Comparison of ENCODE assay signal across 1 cellular context in the genomic region with DNA sequence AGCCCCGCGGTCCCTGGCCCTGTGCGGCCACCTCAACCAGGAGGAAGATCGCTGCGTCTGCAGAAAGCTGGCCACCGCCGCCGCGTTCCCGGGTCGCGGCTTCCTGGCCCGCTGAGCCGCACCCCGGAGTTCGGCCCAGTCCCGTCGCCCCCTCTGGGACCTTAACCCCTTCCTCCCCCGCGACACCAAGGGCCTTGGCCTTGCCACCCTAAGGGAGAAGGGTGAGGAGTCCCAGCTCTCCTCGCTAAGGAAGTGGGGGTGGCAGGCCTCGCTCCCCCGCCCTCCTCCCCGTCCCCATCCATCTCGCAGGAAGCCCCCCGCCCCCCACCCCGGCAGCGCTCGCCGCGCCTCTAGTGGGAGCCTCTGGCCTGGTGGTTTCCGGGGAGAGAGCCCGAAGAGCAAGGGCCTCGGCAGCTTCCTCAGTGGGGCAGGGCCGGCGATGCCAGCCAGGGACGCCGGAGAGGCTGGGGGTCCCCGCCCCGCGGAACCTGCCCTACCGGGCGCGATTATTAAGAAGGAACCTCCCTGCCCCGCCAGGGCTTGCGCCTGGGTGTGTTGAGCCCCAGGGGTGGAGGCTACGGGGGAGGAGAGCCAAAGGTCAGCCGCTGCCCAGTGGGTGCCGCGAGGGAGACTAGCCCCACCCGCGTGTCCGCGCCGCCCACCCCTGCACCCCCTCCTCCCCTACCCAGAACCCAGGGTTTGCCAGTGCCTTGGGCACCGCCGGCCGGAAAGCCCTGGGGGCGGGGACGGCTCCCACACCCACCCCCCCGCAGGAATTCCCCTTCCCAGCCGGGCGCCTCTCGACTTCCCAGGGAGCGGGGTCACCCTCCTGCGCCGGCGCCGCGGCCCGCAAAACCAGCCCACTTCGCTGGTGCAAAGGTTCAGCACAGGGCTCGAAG.
TF ChIP-seq lines count a peak whose summit lies in the region.

No MANE protein-coding gene starts in this region.

TF ChIP-seq in K562, 482 proteins besides CTCF, POLR2A, EP300 and RAD21 (continued from another document and continues in another):
- no peak for TF ChIP-seq ZNF518B (CRISPR knock-in tag; IDR thresholded peaks at IDR 0.05)
- no peak for TF ChIP-seq SMARCC2 (IDR thresholded peaks at IDR 0.05; ENCODE audit: low read depth)
- TF ChIP-seq RFX7 (CRISPR knock-in tag; IDR thresholded peaks at IDR 0.05) = no peak
- TF ChIP-seq PCBP2 (IDR thresholded peaks at IDR 0.05; ENCODE audit: low read depth, low read length, poor library complexity, severe bottlenecking) = no peak
- no peak for TF ChIP-seq TFE3 (CRISPR knock-in tag; IDR thresholded peaks at IDR 0.05)
- TF ChIP-seq ARID3B (CRISPR knock-in tag; IDR thresholded peaks at IDR 0.05; ENCODE audit: borderline replicate concordance) = no peak
- no peak for TF ChIP-seq NCOA2 (IDR thresholded peaks at IDR 0.05; ENCODE audit: partially characterized antibody in 2 of 2)
- no peak for TF ChIP-seq ZNF324 (CRISPR knock-in tag; IDR thresholded peaks at IDR 0.05)
- no peak for TF ChIP-seq ARHGAP35 (IDR thresholded peaks at IDR 0.05; ENCODE audit: partially characterized antibody)
- TF ChIP-seq CTBP1 (IDR thresholded peaks at IDR 0.05; ENCODE audit: borderline replicate concordance) = no peak
- TF ChIP-seq KDM4B (IDR thresholded peaks at IDR 0.05; ENCODE audit: borderline replicate concordance in 2 of 2, low read depth in 1 of 2) = no peak
- TF ChIP-seq, protein P1, sequence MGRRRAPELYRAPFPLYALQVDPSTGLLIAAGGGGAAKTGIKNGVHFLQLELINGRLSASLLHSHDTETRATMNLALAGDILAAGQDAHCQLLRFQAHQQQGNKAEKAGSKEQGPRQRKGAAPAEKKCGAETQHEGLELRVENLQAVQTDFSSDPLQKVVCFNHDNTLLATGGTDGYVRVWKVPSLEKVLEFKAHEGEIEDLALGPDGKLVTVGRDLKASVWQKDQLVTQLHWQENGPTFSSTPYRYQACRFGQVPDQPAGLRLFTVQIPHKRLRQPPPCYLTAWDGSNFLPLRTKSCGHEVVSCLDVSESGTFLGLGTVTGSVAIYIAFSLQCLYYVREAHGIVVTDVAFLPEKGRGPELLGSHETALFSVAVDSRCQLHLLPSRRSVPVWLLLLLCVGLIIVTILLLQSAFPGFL (CRISPR knock-in tag; IDR thresholded peaks at IDR 0.05) = no peak
- TF ChIP-seq ZNF143 (CRISPR knock-in tag; IDR thresholded peaks at IDR 0.05) = no peak
- TF ChIP-seq GTF2E2 (tag; IDR thresholded peaks at IDR 0.05) = 0 out of 2 replicates have a peak, but pooled peaks have one; percentile 17
- TF ChIP-seq ELF4 (CRISPR knock-in tag; IDR thresholded peaks at IDR 0.05) = no peak
- no peak for TF ChIP-seq MCM2 (IDR thresholded peaks at IDR 0.05; ENCODE audit: low read depth)
- no peak for TF ChIP-seq POLR2B (IDR thresholded peaks at IDR 0.05; ENCODE audit: low read depth, partially characterized antibody)
- TF ChIP-seq MAZ (CRISPR knock-in tag; conservative IDR thresholded peaks at IDR 0.05 in 1 of 2, IDR thresholded peaks at IDR 0.05 in 1 of 2) = peak; percentile 76 to 83
- TF ChIP-seq BACH1 (tag; IDR thresholded peaks at IDR 0.05) = no peak
- TF ChIP-seq TFAP4 (CRISPR knock-in tag; IDR thresholded peaks at IDR 0.05; ENCODE audit: borderline replicate concordance) = peak; percentile 48; the same call in 1 of the 2 replicates
- no peak for TF ChIP-seq NEUROD1 (IDR thresholded peaks at IDR 0.05; ENCODE audit: borderline replicate concordance, low read depth, low read length, partially characterized antibody)
- peak; percentile 56 for TF ChIP-seq FIP1L1 (IDR thresholded peaks at IDR 0.05; ENCODE audit: low read depth, low read length, poor library complexity, severe bottlenecking)
- TF ChIP-seq NR2C1 (IDR thresholded peaks at IDR 0.05) = 0 out of 2 replicates have a peak, but pooled peaks have one; percentile 18
- no peak for TF ChIP-seq NR2C1 (tag; IDR thresholded peaks at IDR 0.05)
- TF ChIP-seq, protein P2, sequence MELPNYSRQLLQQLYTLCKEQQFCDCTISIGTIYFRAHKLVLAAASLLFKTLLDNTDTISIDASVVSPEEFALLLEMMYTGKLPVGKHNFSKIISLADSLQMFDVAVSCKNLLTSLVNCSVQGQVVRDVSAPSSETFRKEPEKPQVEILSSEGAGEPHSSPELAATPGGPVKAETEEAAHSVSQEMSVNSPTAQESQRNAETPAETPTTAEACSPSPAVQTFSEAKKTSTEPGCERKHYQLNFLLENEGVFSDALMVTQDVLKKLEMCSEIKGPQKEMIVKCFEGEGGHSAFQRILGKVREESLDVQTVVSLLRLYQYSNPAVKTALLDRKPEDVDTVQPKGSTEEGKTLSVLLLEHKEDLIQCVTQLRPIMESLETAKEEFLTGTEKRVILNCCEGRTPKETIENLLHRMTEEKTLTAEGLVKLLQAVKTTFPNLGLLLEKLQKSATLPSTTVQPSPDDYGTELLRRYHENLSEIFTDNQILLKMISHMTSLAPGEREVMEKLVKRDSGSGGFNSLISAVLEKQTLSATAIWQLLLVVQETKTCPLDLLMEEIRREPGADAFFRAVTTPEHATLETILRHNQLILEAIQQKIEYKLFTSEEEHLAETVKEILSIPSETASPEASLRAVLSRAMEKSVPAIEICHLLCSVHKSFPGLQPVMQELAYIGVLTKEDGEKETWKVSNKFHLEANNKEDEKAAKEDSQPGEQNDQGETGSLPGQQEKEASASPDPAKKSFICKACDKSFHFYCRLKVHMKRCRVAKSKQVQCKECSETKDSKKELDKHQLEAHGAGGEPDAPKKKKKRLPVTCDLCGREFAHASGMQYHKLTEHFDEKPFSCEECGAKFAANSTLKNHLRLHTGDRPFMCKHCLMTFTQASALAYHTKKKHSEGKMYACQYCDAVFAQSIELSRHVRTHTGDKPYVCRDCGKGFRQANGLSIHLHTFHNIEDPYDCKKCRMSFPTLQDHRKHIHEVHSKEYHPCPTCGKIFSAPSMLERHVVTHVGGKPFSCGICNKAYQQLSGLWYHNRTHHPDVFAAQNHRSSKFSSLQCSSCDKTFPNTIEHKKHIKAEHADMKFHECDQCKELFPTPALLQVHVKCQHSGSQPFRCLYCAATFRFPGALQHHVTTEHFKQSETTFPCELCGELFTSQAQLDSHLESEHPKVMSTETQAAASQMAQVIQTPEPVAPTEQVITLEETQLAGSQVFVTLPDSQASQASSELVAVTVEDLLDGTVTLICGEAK (IDR thresholded peaks at IDR 0.05) = no peak
- TF ChIP-seq, protein P2 (CRISPR knock-in tag; IDR thresholded peaks at IDR 0.05) = no peak
- TF ChIP-seq HNRNPUL1 (IDR thresholded peaks at IDR 0.05; ENCODE audit: low read length) = no peak
- no peak for TF ChIP-seq ZNF253 (CRISPR knock-in tag; conservative IDR thresholded peaks at IDR 0.05)
- no peak for TF ChIP-seq ZBTB17 (CRISPR knock-in tag; IDR thresholded peaks at IDR 0.05)
- 0 out of 4 replicates have a peak, but pooled peaks of 1 of the 2 experiments have one; percentile 41 for TF ChIP-seq NONO (IDR thresholded peaks at IDR 0.05; ENCODE audit: low read depth in 2 of 2, low read length in 1 of 2)
